22 cellular contexts compared by ENCODE assay signal in genomic region chr3:184765047-184765729, GRCh38. TPM values are rescaled to one million over a fixed set of nuclear protein-coding genes. Genes with fewer than 3 reads are reported as not detected.
DNase-seq lines count a peak whose midpoint lies in the region; ATAC-seq and TF ChIP-seq lines count a peak whose summit lies in the region.
"Had no signal": no experiment of that assay in that cellular context is flagged by ENCODE, and none has a peak within 500 bp of the region (broad histone marks: within the 10 kb centered on the region; RNA-seq: fewer than 3 reads in every experiment).

No MANE protein-coding gene starts in this region.

- H2AK5ac ChIP-seq in mesendoderm (ENCODE audit: low read length), result no peak overlapping the region

- H3K56ac ChIP-seq in mesendoderm (ENCODE audit: low read length), result no peak overlapping the region

- H3K36me3 ChIP-seq in H7 (replicated peaks; ENCODE audit: control insufficient read depth, insufficient read depth, low read length), result no peaks in the 10 kb centered on the region
- H3K36me3 ChIP-seq in OCI-LY3 (replicated peaks; ENCODE audit: low read depth, low read length), result no peaks in the 10 kb centered on the region
- H3K36me3 ChIP-seq in mesendoderm (ENCODE audit: control insufficient read depth, insufficient read depth, low read length), result no peaks in the 10 kb centered on the region
- H3K36me3 ChIP-seq: MG63, thyroid gland had no signal

- no peak overlapping the region for H4K8ac ChIP-seq in mesendoderm (ENCODE audit: low read depth, low read length)

- H3K4me3 ChIP-seq in H7 (ENCODE audit: insufficient read depth, low read depth, low read length), result no peak overlapping the region
- peak overlapping the region; percentile 22 for H3K4me3 ChIP-seq in OCI-LY3 (ENCODE audit: low read length)
- no peak overlapping the region for H3K4me3 ChIP-seq in mesendoderm (ENCODE audit: low read length)
- H3K4me3 ChIP-seq: coronary artery, hepatocyte, MG63, thyroid gland had no signal

- no peaks in the 10 kb centered on the region for H4K20me1 ChIP-seq in OCI-LY3 (ENCODE audit: insufficient read depth, low read length)

- peak overlapping the region; percentile 60 for H3K4me2 ChIP-seq in OCI-LY3 (ENCODE audit: low read length)
- no peak overlapping the region for H3K4me2 ChIP-seq in mesendoderm (ENCODE audit: low read length)
- H3K4me2 ChIP-seq: hepatocyte, SK-N-SH had no signal

- no peak overlapping the region for H3K23ac ChIP-seq in mesendoderm (ENCODE audit: low read length)

- peak overlapping the region; percentile 53 for H3K27ac ChIP-seq in OCI-LY3 (ENCODE audit: low read length)
- H3K27ac ChIP-seq in mesendoderm (ENCODE audit: low read depth, low read length), result no peak overlapping the region
- H3K27ac ChIP-seq: coronary artery, hepatocyte, parathyroid adenoma, thyroid gland had no signal

- no peak overlapping the region for H2BK120ac ChIP-seq in mesendoderm (ENCODE audit: low read depth, low read length)

- H3K4me1 ChIP-seq in OCI-LY3 (ENCODE audit: low read length), result peaks cover 31% of the 10 kb centered on the region
- H3K4me1 ChIP-seq in mesendoderm (ENCODE audit: control insufficient read depth, low read depth, low read length), result peaks cover 8% of the 10 kb centered on the region
- H3K4me1 ChIP-seq: parathyroid adenoma, thyroid gland had no signal

- H3K9me3 ChIP-seq in OCI-LY3 (ENCODE audit: insufficient read depth, low read length), result no peaks in the 10 kb centered on the region
- H3K9me3 ChIP-seq: MG63, SK-N-SH, thyroid gland had no signal

- no peak overlapping the region for H2BK5ac ChIP-seq in mesendoderm (ENCODE audit: low read length)

- no peak for TF ChIP-seq CTCF in OCI-LY3 (IDR thresholded peaks at IDR 0.05; ENCODE audit: low read depth, low read length)

- peak; percentile 21 for DNase-seq in H7
- DNase-seq in posterior vena cava (ENCODE audit: low spot score), result peak; percentile 20
- no peak for DNase-seq in NCI-H1436 treated with DMSO at 0.1 percent for 48 hours (lab: John Stamatoyannopoulos, UW)
- DNase-seq in sciatic nerve (ENCODE audit: low spot score), result no peak
- no peak for DNase-seq in GDM1 (lab: John Stamatoyannopoulos, UW)
- no peak for DNase-seq in mesendoderm
- DNase-seq: activated CD4-positive, alpha-beta T cell treated with anti-CD3 and anti-CD28 coated beads, Interleukin-2, amount 50 U/mL, for 48 hours; activated gamma-delta T cell; activated T-cell treated with anti-CD3 and anti-CD28 coated beads for 4 hours; DMS79 treated with DMSO at 0.1 percent for 48 hours; mesenchymal stem cell; MG63; NCI-H1694 treated with DMSO at 0.1 percent for 48 hours; SK-N-SH; stimulated activated CD4-positive, alpha-beta T cell treated with anti-CD3 and anti-CD28 coated beads, Interleukin-2, amount 100 ng/mL, for 24 hours; stimulated activated naive CD8-positive, alpha-beta T cell treated with anti-CD3 and anti-CD28 coated beads, Interleukin-15, Interleukin-2, amounts not matched to agents 100 U/mL and 50 U/mL, for 24 hours; thyroid gland had no signal

- no CpG with 5 or more reads among the region's 10 CpGs for WGBS in mesendoderm (ENCODE audit: extremely low coverage, insufficient coverage, low lambda C conversion rate)

- no peaks in the 10 kb centered on the region for H3K79me2 ChIP-seq in OCI-LY3 (ENCODE audit: low read length)
- no peaks in the 10 kb centered on the region for H3K79me2 ChIP-seq in mesendoderm (ENCODE audit: control insufficient read depth, insufficient read depth, low read length)
- H3K79me2 ChIP-seq: hepatocyte, parathyroid adenoma had no signal

- H4K5ac ChIP-seq in mesendoderm (ENCODE audit: low read length), result no peak overlapping the region

- ATAC-seq in esophagus mucosa (peak; percentile 83), sciatic nerve (no peak)

- H3K4ac ChIP-seq in mesendoderm (ENCODE audit: low read depth, low read length), result no peak overlapping the region

- peak overlapping the region; percentile 19; the same call in 1 of the 2 replicates for H2AFZ ChIP-seq in OCI-LY3 (ENCODE audit: low read depth, low read length)
- H2AFZ ChIP-seq: hepatocyte, parathyroid adenoma had no signal

- intact Hi-C loops in posterior vena cava (cut with DNase I) (no loop called here), sciatic nerve (cut with DNase I) (no loop called here)

- H3K9ac ChIP-seq in OCI-LY3 (ENCODE audit: low read length) (peak overlapping the region; percentile 6; the same call in 1 of the 2 replicates), mesendoderm (ENCODE audit: low read length) (no peak overlapping the region)
- H3K9ac ChIP-seq: parathyroid adenoma, SK-N-SH had no signal

- H3K27me3 ChIP-seq in H7 (ENCODE audit: control insufficient read depth, insufficient read depth, low read length) (no peaks in the 10 kb centered on the region), OCI-LY3 (ENCODE audit: low read depth, low read length) (0 out of 2 replicates have a peak, but pooled peaks cover 4% of the 10 kb centered on the region), mesendoderm (ENCODE audit: insufficient read depth, low read length, poor library complexity) (no peaks in the 10 kb centered on the region)
- H3K27me3 ChIP-seq: hepatocyte, MG63, thyroid gland had no signal

- H3K79me1 ChIP-seq in mesendoderm (ENCODE audit: low read length), result no peaks in the 10 kb centered on the region

- H2BK15ac ChIP-seq in mesendoderm (replicated peaks; ENCODE audit: low read depth), result no peak overlapping the region

- H3K18ac ChIP-seq in mesendoderm (ENCODE audit: low read length), result no peak overlapping the region

RNA-seq across cellular contexts. Expression of gene VPS8, which starts 46.8 kb away (rescaled TPM):
- total RNA-seq in H7 (2014; rRNA removed; shearing (Covaris generic)), result 20.3 and 33.4 TPM in 2 replicates
- 30.4 TPM for total RNA-seq in esophagus mucosa
- total RNA-seq in posterior vena cava, result 10 to 100 TPM; 58.8 to 66.8 TPM
- total RNA-seq in sciatic nerve, result 86.4 TPM
- 11.8 TPM for polyA plus RNA-seq in mesendoderm (2013, experiment 1 of 2)
- 10.6 TPM for polyA plus RNA-seq in mesendoderm (2013, experiment 2 of 2)

RNA-seq across cellular contexts. Expression of gene MAGEF1, which starts 53.3 kb away (rescaled TPM):
- total RNA-seq in H7 (2014; rRNA removed; shearing (Covaris generic)), result 59.8 and 61.0 TPM in 2 replicates
- 16.1 TPM for total RNA-seq in esophagus mucosa
- total RNA-seq in posterior vena cava, result 10 to 100 TPM; 29.6 to 31.3 TPM
- 25.0 TPM for total RNA-seq in sciatic nerve
- polyA plus RNA-seq in mesendoderm (2013, experiment 1 of 2), result 39.9 TPM
- 40.8 TPM for polyA plus RNA-seq in mesendoderm (2013, experiment 2 of 2)

Comparison
In these comparisons a context has a peak if more than half of its experiments do, and no peak if none do; other contexts are left out.
1. DNase-seq: peak in H7 (single experiment) and posterior vena cava (single experiment); none in NCI-H1436 treated with DMSO at 0.1 percent for 48 hours (single experiment), sciatic nerve (single experiment), GDM1 (single experiment) and mesendoderm (single experiment).